Comparison of ENCODE assay signal across 23 cellular contexts in genomic region chr13:86087241-86087640, GRCh38.
A peak's percentile ranks its signal among the peaks of the same experiment; 100 is the strongest.
DNase-seq lines count a peak whose midpoint lies in the region; ATAC-seq, FAIRE-seq and TF ChIP-seq lines count a peak whose summit lies in the region.
"Had no signal": no experiment of that assay in that cellular context is flagged by ENCODE, and none has a peak within 500 bp of the region (broad histone marks: within the 10 kb centered on the region; RNA-seq: fewer than 3 reads in every experiment).

No MANE protein-coding gene starts in this region.

- TF ChIP-seq CTCF in astrocyte (IDR thresholded peaks at IDR 0.05; ENCODE audit: insufficient read depth, low read depth, low read length) (no peak), foreskin keratinocyte (conservative IDR thresholded peaks at IDR 0.05) (no peak), smooth muscle cell (IDR thresholded peaks at IDR 0.05; ENCODE audit: borderline replicate concordance, insufficient read depth, poor library complexity, severe bottlenecking) (no peak), uterus (IDR thresholded peaks at IDR 0.05) (no peak), GM10266 (IDR thresholded peaks at IDR 0.05; ENCODE audit: control insufficient read depth, insufficient read depth, low read depth, missing control alignments) (no peak), D721Med (IDR thresholded peaks at IDR 0.05; ENCODE audit: insufficient read depth, missing control alignments) (no peak)

- H3K4me3 Mint-ChIP-seq in astrocyte (ENCODE audit: unreplicated experiment): no peak overlapping the region
- H3K4me3 Mint-ChIP-seq: CD4-positive, CD25-positive, alpha-beta regulatory T cell; GM23338 had no signal

- no peaks in the 10 kb centered on the region for H3K27me3 Mint-ChIP-seq in astrocyte (ENCODE audit: low read depth, unreplicated experiment)
- H3K27me3 Mint-ChIP-seq: CD4-positive, CD25-positive, alpha-beta regulatory T cell had no signal

- H3K36me3 ChIP-seq in Karpas-422 (ENCODE audit: insufficient read depth, low read length): no peaks in the 10 kb centered on the region
- H3K36me3 ChIP-seq in astrocyte (ENCODE audit: insufficient read depth, low read length): no peaks in the 10 kb centered on the region
- no peaks in the 10 kb centered on the region for H3K36me3 ChIP-seq in smooth muscle cell (ENCODE audit: low read depth)
- peaks cover 0 to 3% of the 10 kb centered on the region in 2 donors for H3K36me3 ChIP-seq in uterus
- H3K36me3 ChIP-seq: BE2C, SJCRH30 had no signal

- H3K9me3 ChIP-seq in Karpas-422 (ENCODE audit: low read length) (peaks cover 8% of the 10 kb centered on the region; the same call in 1 of the 2 replicates), astrocyte (ENCODE audit: insufficient read depth, low read depth, low read length) (no peaks in the 10 kb centered on the region), smooth muscle cell (replicated peaks; ENCODE audit: low read depth) (no peaks in the 10 kb centered on the region), uterus (no peaks in the 10 kb centered on the region)
- H3K9me3 ChIP-seq: BE2C, SJCRH30 had no signal

- H3K9me2 ChIP-seq in Karpas-422 (replicated peaks; ENCODE audit: insufficient read depth, low read length): no peaks in the 10 kb centered on the region

- H3K9me3 Mint-ChIP-seq in astrocyte (ENCODE audit: unreplicated experiment): no peaks in the 10 kb centered on the region
- H3K9me3 Mint-ChIP-seq: GM23338 had no signal

- no peaks in the 10 kb centered on the region for H4K20me1 ChIP-seq in Karpas-422 (ENCODE audit: insufficient read depth, low read depth, low read length)
- H4K20me1 ChIP-seq in astrocyte (ENCODE audit: insufficient read depth, low read length): no peaks in the 10 kb centered on the region
- H4K20me1 ChIP-seq in smooth muscle cell (ENCODE audit: low read depth): no peaks in the 10 kb centered on the region

- H3K9ac ChIP-seq in Karpas-422 (ENCODE audit: low read length): no peak overlapping the region
- no peak overlapping the region for H3K9ac ChIP-seq in astrocyte (ENCODE audit: low read length)
- H3K9ac ChIP-seq in smooth muscle cell (ENCODE audit: low read depth): no peak overlapping the region

- no peak overlapping the region for H3K27ac Mint-ChIP-seq in astrocyte (ENCODE audit: unreplicated experiment)
- H3K27ac Mint-ChIP-seq: CD4-positive, CD25-positive, alpha-beta regulatory T cell; GM23338 had no signal

- H3K4me3 ChIP-seq in Karpas-422 (ENCODE audit: low read length) (no peak overlapping the region), astrocyte (ENCODE audit: insufficient read depth, low read depth, low read length) (no peak overlapping the region), smooth muscle cell (no peak overlapping the region), uterus (no peak overlapping the region)
- H3K4me3 ChIP-seq: GM12878, GM23338, K562, SJCRH30 had no signal

- ATAC-seq in foreskin keratinocyte: peak; percentile 86
- ATAC-seq: GM12878, GM23338, K562 had no signal

- peaks cover 2% of the 10 kb centered on the region for H3K4me1 Mint-ChIP-seq in astrocyte (ENCODE audit: low read depth, unreplicated experiment)
- H3K4me1 Mint-ChIP-seq: CD4-positive, CD25-positive, alpha-beta regulatory T cell; GM23338 had no signal

- TF ChIP-seq POLR2A in uterus (IDR thresholded peaks at IDR 0.05): no peak

- H3K27ac ChIP-seq in Karpas-422 (ENCODE audit: low read length) (no peak overlapping the region), astrocyte (ENCODE audit: low read depth, low read length) (no peak overlapping the region), foreskin keratinocyte (no peak overlapping the region), smooth muscle cell (ENCODE audit: low read depth) (no peak overlapping the region), uterus (no peak overlapping the region)
- H3K27ac ChIP-seq: SJCRH30 had no signal

- intact Hi-C loops in uterus (cut with DNase I; ENCODE audit: low total_unique reads): no loop called here

- H3K27me3 ChIP-seq in Karpas-422 (ENCODE audit: low read length) (no peaks in the 10 kb centered on the region), astrocyte (ENCODE audit: insufficient read depth, low read length) (no peaks in the 10 kb centered on the region), foreskin keratinocyte (no peaks in the 10 kb centered on the region), smooth muscle cell (ENCODE audit: low read depth) (no peaks in the 10 kb centered on the region), uterus (no peaks in the 10 kb centered on the region)
- H3K27me3 ChIP-seq: BE2C, SJCRH30 had no signal

- H3K36me3 Mint-ChIP-seq in astrocyte (ENCODE audit: low read depth, unreplicated experiment): no peaks in the 10 kb centered on the region
- H3K36me3 Mint-ChIP-seq: CD4-positive, CD25-positive, alpha-beta regulatory T cell had no signal

- DNase-seq in A172 (ENCODE audit: low spot score) (peak; percentile 5), Karpas-422 (no peak), astrocyte (ENCODE audit: low read depth) (peak; percentile 9), foreskin keratinocyte (peak; percentile 23 to 57), smooth muscle cell (lab: John Stamatoyannopoulos, UW; ENCODE audit: unreplicated experiment) (no peak), uterus (no peak), GM10266 (ENCODE audit: extremely low spot score) (no peak), D721Med (ENCODE audit: insufficient read length, low spot score) (no peak)
- DNase-seq: 8988T; BE2C; CD4-positive, CD25-positive, alpha-beta regulatory T cell; COR-L47; GDM1; MV-4-11; NCI-H187; NCI-H226; NCI-H524; NCI-H82; OCI-M1; SJCRH30 had no signal

- no peak for FAIRE-seq in astrocyte (lab: Jason Lieb, UNC)
- FAIRE-seq in D721Med (lab: Jason Lieb, UNC): no peak
- FAIRE-seq: GM12878, K562 had no signal

- H3F3A ChIP-seq in smooth muscle cell (ENCODE audit: low read depth): no peaks in the 10 kb centered on the region

- peak overlapping the region; percentile 86 for H2AFZ ChIP-seq in Karpas-422 (ENCODE audit: low read length)
- no peak overlapping the region for H2AFZ ChIP-seq in astrocyte (ENCODE audit: low read depth, low read length)
- no peak overlapping the region for H2AFZ ChIP-seq in smooth muscle cell (ENCODE audit: low read depth)
- H2AFZ ChIP-seq: GM23338 had no signal

- no peak overlapping the region for H3K4me2 ChIP-seq in Karpas-422 (ENCODE audit: low read depth, low read length, poor library complexity, severe bottlenecking)
- no peak overlapping the region for H3K4me2 ChIP-seq in astrocyte (ENCODE audit: low read length)
- no peak overlapping the region for H3K4me2 ChIP-seq in smooth muscle cell
- H3K4me2 ChIP-seq: GM23338 had no signal

- H3K4me1 ChIP-seq in Karpas-422 (ENCODE audit: low read length): peaks cover 8% of the 10 kb centered on the region; the same call in 1 of the 2 replicates
- H3K4me1 ChIP-seq in astrocyte (ENCODE audit: insufficient read depth, low read length): no peaks in the 10 kb centered on the region
- no peaks in the 10 kb centered on the region for H3K4me1 ChIP-seq in foreskin keratinocyte
- H3K4me1 ChIP-seq in smooth muscle cell (ENCODE audit: low read depth): no peaks in the 10 kb centered on the region
- no peaks in the 10 kb centered on the region for H3K4me1 ChIP-seq in uterus
- H3K4me1 ChIP-seq: BE2C, SJCRH30 had no signal

- H3K79me2 ChIP-seq in Karpas-422 (ENCODE audit: low read length) (no peaks in the 10 kb centered on the region), astrocyte (ENCODE audit: insufficient read depth, low read length) (no peaks in the 10 kb centered on the region), smooth muscle cell (ENCODE audit: low read depth) (no peaks in the 10 kb centered on the region)

Comparison
In these comparisons a context has a peak if more than half of its experiments do, and no peak if none do; other contexts are left out.
1. DNase-seq: peak in A172 (single experiment), astrocyte (single experiment) and foreskin keratinocyte (2 of 2); none in Karpas-422 (single experiment), smooth muscle cell (single experiment), uterus (0 of 2), GM10266 (single experiment) and D721Med (single experiment).